In genomic region chr2:234792566-234792965, GRCh38 we compare ENCODE assay signal across 19 cellular contexts.
DNase-seq lines count a peak whose midpoint lies in the region; ATAC-seq and TF ChIP-seq lines count a peak whose summit lies in the region.
"Had no signal": no experiment of that assay in that cellular context is flagged by ENCODE, and none has a peak within 500 bp of the region (broad histone marks: within the 10 kb centered on the region; RNA-seq: fewer than 3 reads in every experiment).

No MANE protein-coding gene starts in this region.

- DNase-seq in A673 (ENCODE audit: low spot score) (peak; percentile 76), M059J (ENCODE audit: low read depth) (peak; percentile 90), cerebellum (ENCODE audit: low spot score) (peak; percentile 15), midbrain (lab: John Stamatoyannopoulos, UW) (peak; percentile 15), foreskin keratinocyte (no peak), OCI-LY7 (ENCODE audit: low spot score) (no peak), NCI-H774 (lab: John Stamatoyannopoulos, UW) (no peak), activated T-cell treated with anti-CD3 and anti-CD28 coated beads for 4 hours (no peak)
- DNase-seq: activated CD8-positive, alpha-beta memory T cell treated with anti-CD3 and anti-CD28 coated beads, Interleukin-2, amount 50 U/mL, for 48 hours; activated naive CD8-positive, alpha-beta T cell treated with anti-CD3 and anti-CD28 coated beads, Interleukin-2, amount 10 ng/mL, durations not matched to agents 7 days and 5 days; colonic mucosa; KBM-7; NCI-H187; NK-92 treated with Interleukin-12 subunit alpha and Interleukin-12 subunit beta, amount 100 ng/mL, for 24 hours; stimulated activated CD8-positive, alpha-beta memory T cell treated with anti-CD3 and anti-CD28 coated beads, Interleukin-4, amount 100 ng/mL, for 48 hours; tibial artery had no signal

- ATAC-seq in foreskin keratinocyte, result no peak

- H2AFZ ChIP-seq in OCI-LY7 (ENCODE audit: low read length), result no peak overlapping the region

- H3K9me3 ChIP-seq in A673 (ENCODE audit: low read depth, low read length, poor library complexity, severe bottlenecking) (no peaks in the 10 kb centered on the region), OCI-LY7 (ENCODE audit: low read length) (no peaks in the 10 kb centered on the region)
- H3K9me3 ChIP-seq: colonic mucosa, esophagus muscularis mucosa, prostate gland, tibial artery had no signal

- intact Hi-C loops in A673 (cut with micrococcal nuclease; ENCODE audit: unreplicated experiment), result no loop called here
- intact Hi-C loops in OCI-LY7 (cut with micrococcal nuclease; ENCODE audit: unreplicated experiment), result no loop called here

- TF ChIP-seq CTCF in A673 (conservative IDR thresholded peaks at IDR 0.05; ENCODE audit: low read depth, low read length) (no peak), foreskin keratinocyte (conservative IDR thresholded peaks at IDR 0.05) (no peak), OCI-LY7 (conservative IDR thresholded peaks at IDR 0.05; ENCODE audit: low read length) (no peak)

- no peaks in the 10 kb centered on the region for H3K27me3 ChIP-seq in A673 (replicated peaks; ENCODE audit: insufficient read depth, low read depth, low read length, poor library complexity)
- H3K27me3 ChIP-seq in foreskin keratinocyte, result peaks cover 10% of the 10 kb centered on the region
- H3K27me3 ChIP-seq: colonic mucosa had no signal

- no peak overlapping the region for H3K4me2 ChIP-seq in OCI-LY7 (ENCODE audit: low read length)

- H3K36me3 ChIP-seq in A673 (ENCODE audit: insufficient read depth, low read length, poor library complexity, severe bottlenecking) (no peaks in the 10 kb centered on the region), OCI-LY7 (ENCODE audit: insufficient read depth, low read length) (no peaks in the 10 kb centered on the region)
- H3K36me3 ChIP-seq: colonic mucosa, esophagus muscularis mucosa, prostate gland, tibial artery had no signal

- no peak overlapping the region for H3K27ac ChIP-seq in A673 (ENCODE audit: low read depth, low read length, poor library complexity, severe bottlenecking)
- no peak overlapping the region for H3K27ac ChIP-seq in foreskin keratinocyte
- H3K27ac ChIP-seq in OCI-LY7 (ENCODE audit: low read depth, low read length, poor library complexity, severe bottlenecking), result no peak overlapping the region
- H3K27ac ChIP-seq: colonic mucosa, esophagus muscularis mucosa, prostate gland, tibial artery, VCaP had no signal

- peaks cover 14% of the 10 kb centered on the region for H3K4me1 ChIP-seq in A673 (ENCODE audit: insufficient read depth, low read length, poor library complexity, severe bottlenecking)
- H3K4me1 ChIP-seq in foreskin keratinocyte, result no peaks in the 10 kb centered on the region
- H3K4me1 ChIP-seq in OCI-LY7 (ENCODE audit: insufficient read depth, low read length, poor library complexity, severe bottlenecking), result no peaks in the 10 kb centered on the region
- H3K4me1 ChIP-seq: colonic mucosa, esophagus muscularis mucosa, prostate gland, tibial artery had no signal

- H3K79me2 ChIP-seq in OCI-LY7 (ENCODE audit: insufficient read depth, low read depth, low read length), result no peaks in the 10 kb centered on the region

- POLR2A ChIA-PET in A673 (lab: Charles Lee; ENCODE audit: low non-redundant PET), result interaction anchor here (0.7 kb wide), 1 partner anchor 241 kb away, joined by 3 read pairs; no protein-coding TSS in a partner anchor
- POLR2A ChIA-PET in OCI-LY7 (lab: Charles Lee), result no interaction called here

- H4K20me1 ChIP-seq in OCI-LY7 (ENCODE audit: insufficient read depth, low read length), result no peaks in the 10 kb centered on the region; the same call in 1 of the 2 replicates

- no peaks in the 10 kb centered on the region for H3K9me2 ChIP-seq in OCI-LY7 (ENCODE audit: insufficient read depth, low read length)

- CTCF ChIA-PET in A673 (lab: Charles Lee) (no interaction called here), OCI-LY7 (lab: Charles Lee; ENCODE audit: unreplicated experiment) (no interaction called here)

- H3K4me3 ChIP-seq in A673 (ENCODE audit: low read depth, low read length, poor library complexity, severe bottlenecking), result no peak overlapping the region
- H3K4me3 ChIP-seq in OCI-LY7 (ENCODE audit: low read depth, low read length, poor library complexity, severe bottlenecking), result no peak overlapping the region
- H3K4me3 ChIP-seq: colonic mucosa, esophagus muscularis mucosa, prostate gland, tibial artery had no signal

- BruUV-seq in A673 (replicated peaks; lab: Mats Ljungman, UMichigan), result no TSS peak
- no TSS peak for BruUV-seq in OCI-LY7 (replicated peaks; lab: Mats Ljungman, UMichigan)

Comparison
In these comparisons a context has a peak if more than half of its experiments do, and no peak if none do; other contexts are left out.
1. DNase-seq: peak in A673 (single experiment), M059J (single experiment), cerebellum (single experiment) and midbrain (single experiment); none in foreskin keratinocyte (0 of 2), OCI-LY7 (single experiment), NCI-H774 (single experiment) and activated T-cell treated with anti-CD3 and anti-CD28 coated beads for 4 hours (single experiment).